8 cellular contexts compared by ENCODE assay signal in the genomic region with DNA sequence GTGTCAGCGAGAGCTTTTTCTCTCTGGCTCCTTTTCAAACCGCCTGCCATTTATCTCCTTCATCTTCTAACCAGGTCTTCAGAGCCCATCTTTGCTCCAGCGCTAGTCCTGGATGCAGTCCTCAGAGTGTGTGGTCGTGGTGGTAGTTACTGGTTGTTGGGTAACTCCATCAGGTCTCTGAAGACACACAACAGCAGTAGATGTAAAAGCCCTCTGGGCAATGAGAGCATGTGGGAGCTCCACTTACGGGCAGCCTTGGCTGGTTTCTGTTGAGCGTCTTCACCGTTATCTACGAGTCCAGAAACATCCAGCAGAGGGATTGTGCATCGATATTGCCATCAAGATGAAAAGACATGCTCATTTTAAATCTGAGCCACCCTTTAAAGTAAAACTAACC.
DNase-seq lines count a peak whose midpoint lies in the region; ATAC-seq and TF ChIP-seq lines count a peak whose summit lies in the region.

No MANE protein-coding gene starts in this region.

- DNase-seq in UCSD-AML1 (lab: John Stamatoyannopoulos, UW; ENCODE audit: unreplicated experiment) (peak; percentile 52), mesenchymal stem cell (no peak), NCI-H510A treated with DMSO at 0.1 percent for 48 hours (lab: John Stamatoyannopoulos, UW) (no peak), T-helper 9 cell (no peak), transverse colon (no peak)

- H2BK12ac ChIP-seq in mesenchymal stem cell (ENCODE audit: low read length in 2 of 2): no peak overlapping the region

- peak overlapping the region; percentile 63 for H3K9ac ChIP-seq in mesenchymal stem cell (ENCODE audit: low read length)

- H4K91ac ChIP-seq in mesenchymal stem cell (ENCODE audit: low read length): no peak overlapping the region

- H2AFZ ChIP-seq in ACC112 (ENCODE audit: low read length, unreplicated experiment) (no peak overlapping the region), mesenchymal stem cell (ENCODE audit: low read depth, low read length) (no peak overlapping the region)

- H3K23ac ChIP-seq in mesenchymal stem cell (ENCODE audit: low read length in 2 of 2): no peak overlapping the region

- no peak overlapping the region for H3K4ac ChIP-seq in mesenchymal stem cell (ENCODE audit: low read depth in 1 of 2, low read length in 2 of 2)

- H2BK15ac ChIP-seq in mesenchymal stem cell (ENCODE audit: low read depth, poor library complexity, severe bottlenecking): no peak overlapping the region

- H2BK5ac ChIP-seq in mesenchymal stem cell (ENCODE audit: low read depth, low read length, poor library complexity, severe bottlenecking): no peak overlapping the region

- ATAC-seq in GM18511 (IDR thresholded peaks at IDR 0.05; ENCODE audit: unreplicated experiment) (peak; percentile 15), HG03025 (IDR thresholded peaks at IDR 0.05; ENCODE audit: low FRiP score, unreplicated experiment) (peak; percentile 3)

- H3K4me1 ChIP-seq in ACC112 (ENCODE audit: control insufficient read depth, insufficient read depth, low read length, unreplicated experiment) (peaks cover 8% of the 10 kb centered on the region), mesenchymal stem cell (ENCODE audit: control insufficient read depth, insufficient read depth, low read depth, low read length) (peaks cover 38% of the 10 kb centered on the region), transverse colon (peaks cover 0 to 8% (median 6%) of the 10 kb centered on the region in 4 donors)

- no peak overlapping the region for H2AK5ac ChIP-seq in mesenchymal stem cell (ENCODE audit: low read length, severe bottlenecking)

- TF ChIP-seq POLR2A in transverse colon (IDR thresholded peaks at IDR 0.05): no peak

- H3K36me3 ChIP-seq in ACC112 (ENCODE audit: insufficient read depth, low read length): no peaks in the 10 kb centered on the region
- no peaks in the 10 kb centered on the region for H3K36me3 ChIP-seq in mesenchymal stem cell (ENCODE audit: control insufficient read depth in 1 of 2, insufficient read depth in 2 of 2, low read depth in 1 of 2, low read length in 2 of 2)
- no peaks in the 10 kb centered on the region for H3K36me3 ChIP-seq in transverse colon

- no peak overlapping the region for H3K14ac ChIP-seq in mesenchymal stem cell (ENCODE audit: low read length in 2 of 2)

- TF ChIP-seq CTCF in transverse colon (IDR thresholded peaks at IDR 0.05): no peak

- H3K9me3 ChIP-seq in mesenchymal stem cell (ENCODE audit: control insufficient read depth, low read length) (no peaks in the 10 kb centered on the region), transverse colon (no peaks in the 10 kb centered on the region)

- no peak overlapping the region for H3K4me2 ChIP-seq in mesenchymal stem cell (ENCODE audit: low read length, poor library complexity, severe bottlenecking)

- H3K27me3 ChIP-seq in ACC112 (ENCODE audit: insufficient read depth, low read length): peaks cover 8% of the 10 kb centered on the region; the same call in 1 of the 2 replicates
- H3K27me3 ChIP-seq in mesenchymal stem cell (ENCODE audit: control insufficient read depth in 1 of 2, insufficient read depth in 1 of 2, low read length in 2 of 2): no peaks in the 10 kb centered on the region
- peaks cover 78% of the 10 kb centered on the region for H3K27me3 ChIP-seq in transverse colon

- H2BK120ac ChIP-seq in mesenchymal stem cell (ENCODE audit: low read depth, low read length): no peak overlapping the region

- H3K4me3 ChIP-seq in ACC112 (ENCODE audit: low read depth, low read length) (0 out of 2 replicates have a peak overlapping the region, but pooled peaks have one; percentile 57), mesenchymal stem cell (ENCODE audit: insufficient read depth in 1 of 2, low read depth in 1 of 2, low read length in 2 of 2) (peak overlapping the region in 1 of 2 experiments; percentile 87), transverse colon (peak overlapping the region in 1 of 4 donors; percentile 14)

- peaks cover 34% of the 10 kb centered on the region for H3K79me2 ChIP-seq in ACC112 (ENCODE audit: control insufficient read depth, insufficient read depth, low read length, unreplicated experiment)

- H4K8ac ChIP-seq in mesenchymal stem cell (ENCODE audit: low read length): no peak overlapping the region

- 92% methylated on average over 7 of the region's 9 CpGs for WGBS in mesenchymal stem cell
- WGBS in transverse colon (ENCODE audit: low coverage in 1 of 2), 2 donors: 61 to 76% methylated on average over 4 to 9 of the region's 9 CpGs

- intact Hi-C loops in transverse colon (cut with DNase I; ENCODE audit: low total_unique reads): no loop called here

- H3K27ac ChIP-seq in ACC112 (ENCODE audit: low read depth, low read length) (no peak overlapping the region), mesenchymal stem cell (ENCODE audit: low read length, poor library complexity, severe bottlenecking) (no peak overlapping the region), transverse colon (peak overlapping the region in 2 of 4 donors; percentile 14 to 38)

- TF ChIP-seq EP300 in transverse colon (IDR thresholded peaks at IDR 0.05; ENCODE audit: low read depth): no peak

- H3K79me1 ChIP-seq in mesenchymal stem cell (replicated peaks; ENCODE audit: low read length, poor library complexity, severe bottlenecking): peaks cover 9% of the 10 kb centered on the region

- in situ Hi-C loops in transverse colon (cut with MboI; ENCODE audit: low pct_ligation_motif_present in 1 of 4, low pct_unique_long_range_greater_than_20kb in 1 of 4, low sequenced_read_pairs in 3 of 4): no loop called here

- no peak overlapping the region for H3K18ac ChIP-seq in mesenchymal stem cell (ENCODE audit: low read depth in 1 of 2, low read length in 2 of 2)
